Comparison of ENCODE assay signal across 1 cellular context in the genomic region with DNA sequence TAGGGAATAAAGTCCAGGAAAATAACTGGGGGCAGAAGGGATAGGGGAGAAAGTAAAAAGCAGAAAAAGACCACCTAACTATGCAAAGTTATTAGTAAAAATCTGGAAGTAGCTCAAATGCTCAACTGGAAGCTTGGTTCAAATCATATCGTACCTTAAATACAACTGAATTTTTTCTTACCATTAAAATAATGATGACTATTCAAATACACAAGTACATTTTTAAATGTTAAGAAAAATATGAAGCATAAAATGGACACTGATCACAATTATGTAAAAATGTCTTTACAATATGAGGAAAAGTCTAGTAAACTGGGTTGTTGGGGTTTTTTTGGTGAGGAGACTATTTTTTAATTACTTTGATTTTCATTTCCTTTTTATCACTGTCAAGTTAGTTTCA.
A peak's percentile ranks its signal among the peaks of the same experiment; 100 is the strongest.
TF ChIP-seq lines count a peak whose summit lies in the region.

No MANE protein-coding gene starts in this region.

TF ChIP-seq in K562, 482 proteins besides CTCF, POLR2A, EP300 and RAD21:
- no peak for TF ChIP-seq MCM3 (IDR thresholded peaks at IDR 0.05)
- TF ChIP-seq, protein P1, sequence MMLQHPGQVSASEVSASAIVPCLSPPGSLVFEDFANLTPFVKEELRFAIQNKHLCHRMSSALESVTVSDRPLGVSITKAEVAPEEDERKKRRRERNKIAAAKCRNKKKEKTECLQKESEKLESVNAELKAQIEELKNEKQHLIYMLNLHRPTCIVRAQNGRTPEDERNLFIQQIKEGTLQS (IDR thresholded peaks at IDR 0.05): no peak
- TF ChIP-seq, protein P1 (CRISPR knock-in tag; conservative IDR thresholded peaks at IDR 0.05): no peak
- peak; percentile 60; the same call in 1 of the 2 replicates for TF ChIP-seq C11orf30 (IDR thresholded peaks at IDR 0.05; ENCODE audit: low read depth)
- TF ChIP-seq ZNF253 (CRISPR knock-in tag; conservative IDR thresholded peaks at IDR 0.05): no peak
- TF ChIP-seq PRMT5 (CRISPR knock-in tag; IDR thresholded peaks at IDR 0.05): no peak
- no peak for TF ChIP-seq EGR1 (conservative IDR thresholded peaks at IDR 0.05)
- TF ChIP-seq SNRNP70 (optimal IDR thresholded peaks at IDR 0.05; ENCODE audit: low read depth, low read length): no peak
- TF ChIP-seq ZBTB43 (CRISPR knock-in tag; IDR thresholded peaks at IDR 0.05): no peak
- no peak for TF ChIP-seq TOE1 (IDR thresholded peaks at IDR 0.05; ENCODE audit: borderline replicate concordance)
- no peak for TF ChIP-seq TOE1 (CRISPR knock-in tag; IDR thresholded peaks at IDR 0.05; ENCODE audit: borderline replicate concordance, low read depth)
- TF ChIP-seq ZNF197 (CRISPR knock-in tag; IDR thresholded peaks at IDR 0.05; ENCODE audit: low read depth): no peak
- TF ChIP-seq HSF4 (CRISPR knock-in tag; IDR thresholded peaks at IDR 0.05; ENCODE audit: borderline replicate concordance): no peak
- no peak for TF ChIP-seq ETV1 (tag; conservative IDR thresholded peaks at IDR 0.05; ENCODE audit: low read depth)
- TF ChIP-seq ZNF217 (CRISPR knock-in tag; IDR thresholded peaks at IDR 0.05): no peak
- no peak for TF ChIP-seq JUND (IDR thresholded peaks at IDR 0.05; ENCODE audit: borderline replicate concordance, low read depth, low read length)
- TF ChIP-seq JUND (tag; IDR thresholded peaks at IDR 0.05; ENCODE audit: borderline replicate concordance, low read depth, low read length): no peak
- TF ChIP-seq, protein P2, sequence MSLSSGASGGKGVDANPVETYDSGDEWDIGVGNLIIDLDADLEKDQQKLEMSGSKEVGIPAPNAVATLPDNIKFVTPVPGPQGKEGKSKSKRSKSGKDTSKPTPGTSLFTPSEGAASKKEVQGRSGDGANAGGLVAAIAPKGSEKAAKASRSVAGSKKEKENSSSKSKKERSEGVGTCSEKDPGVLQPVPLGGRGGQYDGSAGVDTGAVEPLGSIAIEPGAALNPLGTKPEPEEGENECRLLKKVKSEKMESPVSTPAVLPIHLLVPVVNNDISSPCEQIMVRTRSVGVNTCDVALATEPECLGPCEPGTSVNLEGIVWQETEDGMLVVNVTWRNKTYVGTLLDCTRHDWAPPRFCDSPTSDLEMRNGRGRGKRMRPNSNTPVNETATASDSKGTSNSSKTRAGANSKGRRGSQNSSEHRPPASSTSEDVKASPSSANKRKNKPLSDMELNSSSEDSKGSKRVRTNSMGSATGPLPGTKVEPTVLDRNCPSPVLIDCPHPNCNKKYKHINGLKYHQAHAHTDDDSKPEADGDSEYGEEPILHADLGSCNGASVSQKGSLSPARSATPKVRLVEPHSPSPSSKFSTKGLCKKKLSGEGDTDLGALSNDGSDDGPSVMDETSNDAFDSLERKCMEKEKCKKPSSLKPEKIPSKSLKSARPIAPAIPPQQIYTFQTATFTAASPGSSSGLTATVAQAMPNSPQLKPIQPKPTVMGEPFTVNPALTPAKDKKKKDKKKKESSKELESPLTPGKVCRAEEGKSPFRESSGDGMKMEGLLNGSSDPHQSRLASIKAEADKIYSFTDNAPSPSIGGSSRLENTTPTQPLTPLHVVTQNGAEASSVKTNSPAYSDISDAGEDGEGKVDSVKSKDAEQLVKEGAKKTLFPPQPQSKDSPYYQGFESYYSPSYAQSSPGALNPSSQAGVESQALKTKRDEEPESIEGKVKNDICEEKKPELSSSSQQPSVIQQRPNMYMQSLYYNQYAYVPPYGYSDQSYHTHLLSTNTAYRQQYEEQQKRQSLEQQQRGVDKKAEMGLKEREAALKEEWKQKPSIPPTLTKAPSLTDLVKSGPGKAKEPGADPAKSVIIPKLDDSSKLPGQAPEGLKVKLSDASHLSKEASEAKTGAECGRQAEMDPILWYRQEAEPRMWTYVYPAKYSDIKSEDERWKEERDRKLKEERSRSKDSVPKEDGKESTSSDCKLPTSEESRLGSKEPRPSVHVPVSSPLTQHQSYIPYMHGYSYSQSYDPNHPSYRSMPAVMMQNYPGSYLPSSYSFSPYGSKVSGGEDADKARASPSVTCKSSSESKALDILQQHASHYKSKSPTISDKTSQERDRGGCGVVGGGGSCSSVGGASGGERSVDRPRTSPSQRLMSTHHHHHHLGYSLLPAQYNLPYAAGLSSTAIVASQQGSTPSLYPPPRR (CRISPR knock-in tag; IDR thresholded peaks at IDR 0.05; ENCODE audit: borderline replicate concordance): no peak
- no peak for TF ChIP-seq ZFP36 (IDR thresholded peaks at IDR 0.05; ENCODE audit: low read depth, low read length, partially characterized antibody)
- 0 out of 2 replicates have a peak, but pooled peaks have one; percentile 9 for TF ChIP-seq MAFG (tag; conservative IDR thresholded peaks at IDR 0.05)
- no peak for TF ChIP-seq ZNF3 (CRISPR knock-in tag; IDR thresholded peaks at IDR 0.05)
- TF ChIP-seq SIX5 (IDR thresholded peaks at IDR 0.05; ENCODE audit: borderline replicate concordance in 1 of 2, insufficient read depth in 1 of 2, low read depth in 1 of 2, low read length in 2 of 2): no peak
- TF ChIP-seq THRAP3 (IDR thresholded peaks at IDR 0.05; ENCODE audit: borderline replicate concordance): no peak
- peak; percentile 81 for TF ChIP-seq ZNF316 (IDR thresholded peaks at IDR 0.05)
- TF ChIP-seq ZSCAN29 (IDR thresholded peaks at IDR 0.05): no peak
- TF ChIP-seq ZNF79 (CRISPR knock-in tag; IDR thresholded peaks at IDR 0.05; ENCODE audit: low read depth): no peak
- TF ChIP-seq HMG20A (CRISPR knock-in tag; conservative IDR thresholded peaks at IDR 0.05): no peak
- no peak for TF ChIP-seq TFAM (CRISPR knock-in tag; conservative IDR thresholded peaks at IDR 0.05)
- TF ChIP-seq MECOM (CRISPR knock-in tag; IDR thresholded peaks at IDR 0.05): no peak
